Comparison of ENCODE assay signal across 7 cellular contexts in the genomic region with DNA sequence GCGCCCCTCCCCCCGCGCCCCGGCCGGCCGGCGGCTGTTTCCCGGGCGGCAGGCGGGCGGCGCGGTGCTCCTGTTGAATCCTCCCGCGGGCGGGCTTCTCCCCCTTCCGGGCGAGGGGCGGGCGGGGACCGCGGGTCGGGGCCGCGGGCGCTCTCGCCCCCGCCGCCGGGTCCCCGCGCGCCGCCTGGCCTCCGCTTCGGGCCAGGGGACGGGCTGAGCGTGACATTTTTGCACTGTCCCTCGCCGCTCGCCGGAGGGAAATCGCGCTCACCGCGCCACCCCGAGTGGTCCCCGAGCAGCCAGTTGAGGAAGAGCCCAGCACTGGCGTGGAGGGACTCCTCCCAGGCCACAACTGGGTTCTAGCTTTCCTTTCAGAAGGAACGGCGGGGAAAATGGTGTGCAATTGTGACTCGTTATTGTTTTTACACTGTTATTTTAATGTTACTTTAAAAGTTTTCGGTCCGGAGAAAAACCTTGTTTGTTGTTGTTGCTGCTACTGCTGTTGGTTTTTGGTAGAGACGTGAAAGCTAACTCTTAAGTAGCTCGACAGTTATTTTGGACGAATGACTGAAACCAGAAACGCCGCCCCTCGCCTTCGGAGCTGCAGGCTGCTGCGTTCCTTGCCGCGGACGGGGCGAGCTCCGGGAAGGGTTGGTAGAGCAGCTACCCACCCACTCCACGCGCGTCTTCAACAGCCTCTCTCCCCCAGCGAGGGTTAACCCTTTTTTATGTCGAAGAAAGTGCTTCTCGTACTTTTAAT. TPM values are rescaled to one million over a fixed set of nuclear protein-coding genes. Genes with fewer than 3 reads are reported as not detected.
DNase-seq lines count a peak whose midpoint lies in the region; FAIRE-seq and TF ChIP-seq lines count a peak whose summit lies in the region.

No MANE protein-coding gene starts in this region.

- H3K4me3 ChIP-seq in HEK293 (ENCODE audit: low read depth, low read length) = peak overlapping the region; percentile 75
- peak overlapping the region; percentile 97 for H3K4me3 ChIP-seq in NB4 (ENCODE audit: low read depth, low read length)
- H3K4me3 ChIP-seq in keratinocyte (ENCODE audit: control insufficient read depth in 2 of 3, extremely low read depth in 1 of 3, insufficient read depth in 2 of 3, low read depth in 1 of 3, low read length in 3 of 3) = peak overlapping the region; percentile 48 to 94 (median 92)

- H3K9me1 ChIP-seq in keratinocyte (ENCODE audit: control insufficient read depth, extremely low read depth, insufficient read depth, low read length) = no peaks in the 10 kb centered on the region

- POLR2A ChIA-PET in HEK293 (lab: Yijun Ruan, JAX) = interaction anchor here (0.7 to 1.0 kb wide), 2 partner anchors 52 to 55 kb away, joined by 3 read pairs; no protein-coding TSS in a partner anchor

- H3K27ac ChIP-seq in HEK293 (ENCODE audit: extremely low read depth, low read depth, low read length) (peak overlapping the region; percentile 88), caudate nucleus (ENCODE audit: low read depth, low read length) (peak overlapping the region; percentile 88), keratinocyte (ENCODE audit: control insufficient read depth, insufficient read depth, low read length) (peak overlapping the region; percentile 74)

- H3K36me3 ChIP-seq in HEK293 (ENCODE audit: control insufficient read depth in 2 of 2, insufficient read depth in 1 of 2, low read length in 2 of 2) (no peaks in the 10 kb centered on the region), keratinocyte (ENCODE audit: control insufficient read depth in 2 of 2, extremely low read depth in 1 of 2, insufficient read depth in 2 of 2, low read length in 2 of 2) (no peaks in the 10 kb centered on the region)

- no peaks in the 10 kb centered on the region for H3K9me3 ChIP-seq in HEK293 (ENCODE audit: control insufficient read depth, insufficient read depth, low read depth, low read length)
- no peaks in the 10 kb centered on the region for H3K9me3 ChIP-seq in keratinocyte (ENCODE audit: control insufficient read depth, low read depth, low read length)

- peak; percentile 37 for DNase-seq in GM12891 (ENCODE audit: insufficient read length, low spot score)
- peak; percentile 79 for DNase-seq in NB4 (ENCODE audit: low read depth)
- peak; percentile 11 to 33 (median 18) for DNase-seq in activated CD4-positive, CD25-positive, alpha-beta regulatory T cell (lab: John Stamatoyannopoulos, UW)
- DNase-seq in caudate nucleus (lab: John Stamatoyannopoulos, UW) = peak in 60 of 61 donors; percentile 3 to 77 (median 44)
- no peak for DNase-seq in keratinocyte (ENCODE audit: low read depth, low spot score)
- DNase-seq in stimulated activated CD4-positive, alpha-beta T cell treated with anti-CD3 and anti-CD28 coated beads, Interleukin-15, amount 100 ng/mL, for 1 hour (ENCODE audit: low read depth in 1 of 2, low spot score in 1 of 2) = peak; percentile 34 to 39

- peak overlapping the region; percentile 83 for H2AFZ ChIP-seq in keratinocyte (ENCODE audit: control insufficient read depth, low read length)

- no peaks in the 10 kb centered on the region for H3K27me3 ChIP-seq in keratinocyte (ENCODE audit: control insufficient read depth, extremely low read depth, insufficient read depth, low read length)

- H3K4me1 ChIP-seq in HEK293 (ENCODE audit: control insufficient read depth, insufficient read depth, low read length) (peaks cover 7% of the 10 kb centered on the region; the same call in 1 of the 2 replicates), keratinocyte (ENCODE audit: control insufficient read depth, extremely low read depth, insufficient read depth, low read length) (peaks cover 19% of the 10 kb centered on the region)

- H3K4me2 ChIP-seq in keratinocyte (ENCODE audit: control insufficient read depth, extremely low read depth, insufficient read depth, low read depth, low read length) = peak overlapping the region; percentile 87

- TF ChIP-seq POLR2A in GM12891 (IDR thresholded peaks at IDR 0.05; ENCODE audit: low read depth, low read length) (no peak), NB4 (IDR thresholded peaks at IDR 0.05; ENCODE audit: extremely low read depth, insufficient read length) (no peak)

- peak overlapping the region; percentile 83 for H3K9ac ChIP-seq in keratinocyte (ENCODE audit: control insufficient read depth, extremely low read depth, insufficient read depth, low read length)

- FAIRE-seq in GM12891 (lab: Jason Lieb, UNC) (peak; percentile 88), keratinocyte (lab: Jason Lieb, UNC) (no peak)

- peaks cover 49% of the 10 kb centered on the region for H3K79me2 ChIP-seq in keratinocyte (ENCODE audit: control insufficient read depth, insufficient read depth, low read length)

- no peaks in the 10 kb centered on the region for H4K20me1 ChIP-seq in keratinocyte (ENCODE audit: control insufficient read depth, extremely low read depth, insufficient read depth, low read length)

- CTCF ChIA-PET in HEK293 (lab: Yijun Ruan, JAX) = interaction anchor here (0.6 to 2.0 kb wide), 8 partner anchors 48 to 1137 kb away, joined by 3 to 10 read pairs (median 4); no protein-coding TSS in a partner anchor

- dilution Hi-C loops in keratinocyte (cut with MboI; ENCODE audit: extremely low pct_ligation_motif_present, low sequenced_read_pairs) = no loop called here

- TF ChIP-seq CTCF in HEK293 (tag by site-specific recombination; IDR thresholded peaks at IDR 0.05) = no peak
- TF ChIP-seq CTCF in NB4 (IDR thresholded peaks at IDR 0.05; ENCODE audit: low read depth, low read length) = no peak
- no peak for TF ChIP-seq CTCF in keratinocyte (optimal IDR thresholded peaks at IDR 0.05 in 1 of 3, IDR thresholded peaks at IDR 0.05 in 1 of 3, conservative IDR thresholded peaks at IDR 0.05 in 1 of 3; ENCODE audit: extremely low read depth in 1 of 3, insufficient read depth in 2 of 3, low read length in 3 of 3)

TF ChIP-seq in GM12891, 5 proteins besides CTCF, POLR2A, EP300 and RAD21:
- 0 out of 2 replicates have a peak, but pooled peaks have one; percentile 9 for TF ChIP-seq POU2F2 (IDR thresholded peaks at IDR 0.05; ENCODE audit: low read depth, low read length)
- TF ChIP-seq PAX5 (IDR thresholded peaks at IDR 0.05; ENCODE audit: insufficient read depth, low read length, severe bottlenecking) = no peak
TF ChIP-seq in GM12891: peak in this region for 1.

TF ChIP-seq in HEK293, 187 proteins besides CTCF, POLR2A, EP300 and RAD21 (continues in another document):
- TF ChIP-seq ZNF266 (tag by site-specific recombination; IDR thresholded peaks at IDR 0.05; ENCODE audit: low read depth) (no peak), ZNF571 (tag by site-specific recombination; IDR thresholded peaks at IDR 0.05) (no peak), PRDM1 (tag by site-specific recombination; IDR thresholded peaks at IDR 0.05) (0 out of 2 replicates have a peak, but pooled peaks have one; percentile 7), ZEB2 (tag by site-specific recombination; IDR thresholded peaks at IDR 0.05) (0 out of 2 replicates have a peak, but pooled peaks have one; percentile 27), ZNF544 (tag by site-specific recombination; IDR thresholded peaks at IDR 0.05) (no peak)
- TF ChIP-seq, protein P1, sequence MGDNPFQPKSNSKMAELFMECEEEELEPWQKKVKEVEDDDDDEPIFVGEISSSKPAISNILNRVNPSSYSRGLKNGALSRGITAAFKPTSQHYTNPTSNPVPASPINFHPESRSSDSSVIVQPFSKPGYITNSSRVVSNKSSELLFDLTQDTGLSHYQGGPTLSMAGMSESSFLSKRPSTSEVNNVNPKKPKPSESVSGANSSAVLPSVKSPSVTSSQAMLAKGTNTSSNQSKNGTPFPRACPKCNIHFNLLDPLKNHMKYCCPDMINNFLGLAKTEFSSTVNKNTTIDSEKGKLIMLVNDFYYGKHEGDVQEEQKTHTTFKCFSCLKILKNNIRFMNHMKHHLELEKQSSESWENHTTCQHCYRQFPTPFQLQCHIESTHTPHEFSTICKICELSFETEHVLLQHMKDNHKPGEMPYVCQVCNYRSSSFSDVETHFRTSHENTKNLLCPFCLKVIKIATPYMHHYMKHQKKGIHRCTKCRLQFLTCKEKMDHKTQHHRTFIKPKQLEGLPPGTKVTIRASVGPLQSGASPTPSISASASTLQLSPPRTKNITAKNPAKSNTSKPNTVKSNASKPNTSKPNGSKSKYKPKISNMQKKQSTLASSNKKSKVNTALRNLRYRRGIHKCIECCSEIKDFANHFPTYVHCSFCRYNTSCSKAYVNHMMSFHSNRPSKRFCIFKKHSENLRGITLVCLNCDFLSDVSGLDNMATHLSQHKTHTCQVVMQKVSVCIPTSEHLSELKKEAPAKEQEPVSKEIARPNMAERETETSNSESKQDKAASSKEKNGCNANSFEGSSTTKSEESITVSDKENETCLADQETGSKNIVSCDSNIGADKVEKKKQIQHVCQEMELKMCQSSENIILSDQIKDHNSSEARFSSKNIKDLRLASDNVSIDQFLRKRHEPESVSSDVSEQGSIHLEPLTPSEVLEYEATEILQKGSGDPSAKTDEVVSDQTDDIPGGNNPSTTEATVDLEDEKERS (tag by site-specific recombination; IDR thresholded peaks at IDR 0.05) = no peak

RNA-seq across cellular contexts. Expression of gene PDS5B, which starts 0.9 kb away (rescaled TPM):
- polyA plus RNA-seq in GM12891 (2012; ENCODE audit: low read depth, missing spikeins) = 16.9 TPM
- polyA plus RNA-seq in keratinocyte = 3.7 to 6.9 TPM (median 5.8 TPM) in 3 replicates
- polyA plus RNA-seq in keratinocyte (2011; ENCODE audit: low read depth) = 24.2 TPM
- polyA plus RNA-seq in keratinocyte (2011; cell fraction: cytosol; rRNA removed) = 2.7 and 6.1 TPM in 2 replicates
- polyA plus RNA-seq in keratinocyte (2011; cell fraction: nucleus; rRNA removed) = 8.2 and 10.0 TPM in 2 replicates
- 5.6 and 7.6 TPM in 2 replicates for polyA plus RNA-seq in keratinocyte (2012; ENCODE audit: low replicate concordance)
- polyA minus RNA-seq in keratinocyte = 2.3 to 19.1 TPM (median 6.5 TPM) in 3 replicates
- 5.8 TPM for polyA minus RNA-seq in keratinocyte (2011; cell fraction: cytosol; rRNA and poly(A)+ RNA removed)
- 13.0 and 22.7 TPM in 2 replicates for polyA minus RNA-seq in keratinocyte (2011; cell fraction: nucleus; rRNA and poly(A)+ RNA removed)

RNA-seq across cellular contexts. Expression of gene N4BP2L2, which starts 48.6 kb away (rescaled TPM):
- polyA plus RNA-seq in GM12891 (2012; ENCODE audit: low read depth, missing spikeins) = 35.7 TPM
- polyA plus RNA-seq in keratinocyte = 27.6 to 75.4 TPM (median 46.1 TPM) in 3 replicates
- polyA plus RNA-seq in keratinocyte (2011; ENCODE audit: low read depth) = 151 TPM
- polyA plus RNA-seq in keratinocyte (2011; cell fraction: cytosol; rRNA removed) = 29.2 and 42.1 TPM in 2 replicates
- 119 and 183 TPM in 2 replicates for polyA plus RNA-seq in keratinocyte (2011; cell fraction: nucleus; rRNA removed)
- polyA plus RNA-seq in keratinocyte (2012; ENCODE audit: low replicate concordance) = 31.4 and 82.9 TPM in 2 replicates
- polyA minus RNA-seq in keratinocyte = 11.0 to 66.8 TPM (median 23.1 TPM) in 3 replicates
- polyA minus RNA-seq in keratinocyte (2011; cell fraction: cytosol; rRNA and poly(A)+ RNA removed) = 9.6 TPM
- polyA minus RNA-seq in keratinocyte (2011; cell fraction: nucleus; rRNA and poly(A)+ RNA removed) = 36.9 and 84.9 TPM in 2 replicates
